Comparison of ENCODE assay signal across 25 cellular contexts in genomic region chr4:80207172-80207583, GRCh38. TPM values are rescaled to one million over a fixed set of nuclear protein-coding genes. Genes with fewer than 3 reads are reported as not detected.
DNase-seq lines count a peak whose midpoint lies in the region; ATAC-seq and TF ChIP-seq lines count a peak whose summit lies in the region.
"Had no signal": no experiment of that assay in that cellular context is flagged by ENCODE, and none has a peak within 500 bp of the region (broad histone marks: within the 10 kb centered on the region; RNA-seq: fewer than 3 reads in every experiment).

No MANE protein-coding gene starts in this region.

- DNase-seq in endodermal cell (peak; percentile 79), left colon (no peak), retina (peak; percentile 58), AML-193 (lab: John Stamatoyannopoulos, UW) (no peak), body of pancreas (no peak)
- DNase-seq: activated CD4-positive, CD25-positive, alpha-beta regulatory T cell; CD4-positive, alpha-beta memory T cell; DMS79 treated with DMSO at 0.1 percent for 48 hours; foreskin melanocyte; naive thymus-derived CD4-positive, alpha-beta T cell; NCI-H2029; stimulated activated CD4-positive, alpha-beta T cell treated with anti-CD3 and anti-CD28 coated beads, Interleukin-12 subunit alpha, Interleukin-12 subunit beta, amount 100 ng/mL, for 4 hours had no signal

- peaks cover 99% of the 10 kb centered on the region for H3K27me3 ChIP-seq in HUES64 (ENCODE audit: insufficient read depth, low read length)
- H3K27me3 ChIP-seq in endodermal cell (ENCODE audit: control insufficient read depth, insufficient read depth, low read length, poor library complexity, severe bottlenecking): peaks cover 99% of the 10 kb centered on the region
- no peaks in the 10 kb centered on the region for H3K27me3 ChIP-seq in body of pancreas

- H3K9ac ChIP-seq in HUES64 (ENCODE audit: low read depth, low read length): no peak overlapping the region
- no peak overlapping the region for H3K9ac ChIP-seq in endodermal cell (ENCODE audit: extremely low read depth, low read length, poor library complexity, severe bottlenecking)

- no peaks in the 10 kb centered on the region for H3K9me3 Mint-ChIP-seq in endodermal cell
- H3K9me3 Mint-ChIP-seq: activated T-helper 1 cell treated with anti-CD3 and anti-CD28 coated beads, Interleukin-12 subunit alpha, Interleukin-12 subunit beta, Interleukin-2, Interleukin-4 antibody, amounts not matched to agents 30 ng/mL and 10 ng/mL and 1 ng/mL, durations not matched to agents 14 hours and 24 hours and 36 hours; dendritic cell treated with granulocyte-macrophage colony-stimulating factor and Interleukin-4, amounts not matched to agents 40 ng/mL and 50 ng/mL, for 4 days; naive thymus-derived CD4-positive, alpha-beta T cell had no signal

- H3K27ac ChIP-seq in HUES64 (ENCODE audit: low read depth, low read length) (no peak overlapping the region), endodermal cell (ENCODE audit: low read depth, low read length) (no peak overlapping the region), body of pancreas (no peak overlapping the region)
- H3K27ac ChIP-seq: epithelial cell of prostate, HL-60, thoracic aorta had no signal

- peaks cover 91% of the 10 kb centered on the region for H3K27me3 Mint-ChIP-seq in endodermal cell (ENCODE audit: insufficient read depth)

- intact Hi-C loops in left colon (cut with DNase I, micrococcal nuclease) (no loop called here), body of pancreas (cut with DNase I) (no loop called here)

- no peak overlapping the region for H3K27ac Mint-ChIP-seq in endodermal cell
- H3K27ac Mint-ChIP-seq: CD4-positive, alpha-beta memory T cell; dendritic cell treated with granulocyte-macrophage colony-stimulating factor and Interleukin-4, amounts not matched to agents 40 ng/mL and 50 ng/mL, for 4 days; progenitor cell of endocrine pancreas had no signal

- H3K36me3 Mint-ChIP-seq in endodermal cell (ENCODE audit: low read depth): no peaks in the 10 kb centered on the region
- H3K36me3 Mint-ChIP-seq: activated naive CD8-positive, alpha-beta T cell had no signal

- H3K9me3 ChIP-seq in HUES64 (ENCODE audit: insufficient read depth, low read depth, low read length) (no peaks in the 10 kb centered on the region), endodermal cell (ENCODE audit: control insufficient read depth, low read length) (no peaks in the 10 kb centered on the region), body of pancreas (no peaks in the 10 kb centered on the region)
- H3K9me3 ChIP-seq: thoracic aorta had no signal

- no peak overlapping the region for H3K4me3 Mint-ChIP-seq in endodermal cell
- H3K4me3 Mint-ChIP-seq: activated naive CD8-positive, alpha-beta T cell; activated T-helper 1 cell treated with anti-CD3 and anti-CD28 coated beads, Interleukin-12 subunit alpha, Interleukin-12 subunit beta, Interleukin-2, Interleukin-4 antibody, amounts not matched to agents 30 ng/mL and 10 ng/mL and 1 ng/mL, durations not matched to agents 14 hours and 24 hours and 36 hours; CD4-positive, alpha-beta memory T cell; dendritic cell treated with granulocyte-macrophage colony-stimulating factor and Interleukin-4, amounts not matched to agents 40 ng/mL and 50 ng/mL, for 4 days; naive thymus-derived CD4-positive, alpha-beta T cell had no signal

- WGBS in HUES64: 30% methylated on average over 27 of the region's 27 CpGs
- WGBS in endodermal cell (ENCODE audit: insufficient coverage in 1 of 2, insufficient read length in 1 of 2), 2 experiments: 8 to 23% methylated on average over 2 to 27 of the region's 27 CpGs
- 47 to 70% methylated on average over 25 to 27 of the region's 27 CpGs for WGBS in body of pancreas, 2 donors

- no peaks in the 10 kb centered on the region for H3K36me3 ChIP-seq in HUES64 (ENCODE audit: insufficient read depth, low read length)
- no peaks in the 10 kb centered on the region for H3K36me3 ChIP-seq in endodermal cell (ENCODE audit: control insufficient read depth, insufficient read depth, low read length)
- H3K36me3 ChIP-seq in body of pancreas (replicated peaks in 1 of 2; ENCODE audit: insufficient read depth in 1 of 2, low read depth in 2 of 2): no peaks in the 10 kb centered on the region
- H3K36me3 ChIP-seq: thoracic aorta had no signal

- TF ChIP-seq CTCF in endodermal cell (conservative IDR thresholded peaks at IDR 0.05): no peak
- TF ChIP-seq CTCF in body of pancreas (IDR thresholded peaks at IDR 0.05): no peak

- peaks cover 3% of the 10 kb centered on the region for H3K4me1 Mint-ChIP-seq in endodermal cell

- H3K4me3 ChIP-seq in HUES64 (ENCODE audit: low read length) (peak overlapping the region; percentile 33), endodermal cell (ENCODE audit: low read length) (no peak overlapping the region), body of pancreas (no peak overlapping the region)
- H3K4me3 ChIP-seq: thoracic aorta had no signal

- ATAC-seq in left colon (peak; percentile 40), GM18502 (IDR thresholded peaks at IDR 0.05; ENCODE audit: poor library complexity, unreplicated experiment) (no peak), body of pancreas (no peak)
- ATAC-seq: naive thymus-derived CD4-positive, alpha-beta T cell; Panc1 had no signal

- no peak for TF ChIP-seq POLR2A in body of pancreas (IDR thresholded peaks at IDR 0.05)

- H3K4me1 ChIP-seq in HUES64 (ENCODE audit: insufficient read depth, low read length) (0 out of 2 replicates have a peak, but pooled peaks cover 4% of the 10 kb centered on the region), endodermal cell (ENCODE audit: control insufficient read depth, insufficient read depth, low read length) (no peaks in the 10 kb centered on the region), body of pancreas (peaks cover 41% of the 10 kb centered on the region)

RNA-seq across cellular contexts. Expression of gene PRDM8, which starts 9.9 kb away (rescaled TPM):
- 0.35 TPM for polyA plus RNA-seq in HUES64 (2013, experiment 1 of 2)
- 0.06 TPM for polyA plus RNA-seq in HUES64 (2013, experiment 2 of 2)
- total RNA-seq in endodermal cell (not detected), left colon (1 to 10 TPM in 1 of 2 donors, under 1 TPM in 1; 0.64 to 2.3 TPM), body of pancreas (1 to 10 TPM; 2.6 to 5.9 TPM)
- polyA plus RNA-seq in endodermal cell (2013, experiment 1 of 2): 1.6 TPM
- 0.95 TPM for polyA plus RNA-seq in endodermal cell (2013, experiment 2 of 2)

RNA-seq across cellular contexts. Expression of gene FGF5, which starts 59.3 kb away (rescaled TPM):
- polyA plus RNA-seq in HUES64 (2013, experiment 1 of 2): not detected
- polyA plus RNA-seq in HUES64 (2013, experiment 2 of 2): not detected
- total RNA-seq in endodermal cell (1 to 10 TPM in 1 of 2 donors, under 1 TPM in 1; 0.49 to 1.6 TPM), left colon (under 1 TPM in 1 of 2 donors, not detected in 1; 0.28 TPM), body of pancreas (not detected)
- polyA plus RNA-seq in endodermal cell (2013, experiment 1 of 2): not detected
- 0.08 TPM for polyA plus RNA-seq in endodermal cell (2013, experiment 2 of 2)
- total RNA-seq: activated CD8-positive, alpha-beta memory T cell treated with anti-CD3 and anti-CD28 coated beads for 36 hours; activated T-helper 1 cell treated with anti-CD3 and anti-CD28 coated beads, Interleukin-12 subunit alpha, Interleukin-12 subunit beta, Interleukin-2, Interleukin-4 antibody, amounts not matched to agents 30 ng/mL and 10 ng/mL and 1 ng/mL, durations not matched to agents 14 hours and 24 hours and 36 hours; lung microvascular endothelial cell; T-helper 2 cell treated with Interferon-gamma antibody and Interleukin-4, amounts not matched to agents 100 ng/mL and 5 ng/mL, for 36 hours; thoracic aorta had no signal
- polyA plus RNA-seq: CD4-positive, alpha-beta memory T cell; naive thymus-derived CD4-positive, alpha-beta T cell had no signal

Comparison
In these comparisons a context has a peak if more than half of its experiments do, and no peak if none do; other contexts are left out.
1. DNase-seq: peak in endodermal cell (single experiment) and retina (single experiment); none in left colon (0 of 2), AML-193 (0 of 2) and body of pancreas (0 of 4).